1 cellular context compared by ENCODE assay signal in genomic region chr4:2905544-2905943, GRCh38.
TF ChIP-seq lines count a peak whose summit lies in the region.

No MANE protein-coding gene starts in this region.

TF ChIP-seq in SK-N-SH, 30 proteins besides CTCF, POLR2A, EP300 and RAD21 (continued from another document):
- no peak for TF ChIP-seq REST (IDR thresholded peaks at IDR 0.05; ENCODE audit: low read depth, low read length)
- TF ChIP-seq FOXM1 (IDR thresholded peaks at IDR 0.05; ENCODE audit: low read depth): no peak
